Comparison of ENCODE assay signal across 9 cellular contexts in genomic region chr4:126071346-126072333, GRCh38.
DNase-seq lines count a peak whose midpoint lies in the region; ATAC-seq, FAIRE-seq and TF ChIP-seq lines count a peak whose summit lies in the region.
"Had no signal": no experiment of that assay in that cellular context is flagged by ENCODE, and none has a peak within 500 bp of the region (broad histone marks: within the 10 kb centered on the region; RNA-seq: fewer than 3 reads in every experiment).

No MANE protein-coding gene starts in this region.

- H3K27me3 ChIP-seq in RWPE2 (ENCODE audit: insufficient read depth, poor library complexity, severe bottlenecking) = no peaks in the 10 kb centered on the region

- H3K4me3 ChIP-seq in HFF-Myc (replicated peaks; ENCODE audit: low read depth, low read length) (no peak overlapping the region), RWPE2 (ENCODE audit: severe bottlenecking) (no peak overlapping the region)

- no peaks in the 10 kb centered on the region for H3K9me3 ChIP-seq in RWPE2 (ENCODE audit: severe bottlenecking)

- H3K36me3 ChIP-seq in RWPE2 (ENCODE audit: low read depth) = no peaks in the 10 kb centered on the region

- DNase-seq in HFF-Myc (ENCODE audit: extremely low read depth, low read depth) (peak; percentile 71), RWPE2 (ENCODE audit: low spot score) (no peak), foreskin melanocyte (peak; percentile 25), smooth muscle cell of the brain vasculature (ENCODE audit: low read depth, low spot score) (peak; percentile 70), GM19238 (ENCODE audit: insufficient read length, low spot score) (no peak), RCC 7860 (ENCODE audit: low spot score) (no peak)
- DNase-seq in activated CD4-positive, alpha-beta T cell treated with anti-CD3 and anti-CD28 coated beads, Interleukin-2, amount 50 U/mL, for 4 hours = no peak
- no peak for DNase-seq in stimulated activated CD4-positive, alpha-beta T cell treated with anti-CD3 and anti-CD28 coated beads, Interleukin-1b, Interleukin-23, amount 100 ng/mL, for 48 hours
- DNase-seq: stimulated activated CD4-positive, alpha-beta T cell treated with anti-CD3 and anti-CD28 coated beads, Interleukin-4, amount 100 ng/mL, for 4 hours had no signal

- H3K4me1 ChIP-seq in RWPE2 (ENCODE audit: insufficient read depth, poor library complexity, severe bottlenecking) = no peaks in the 10 kb centered on the region

- no peak for FAIRE-seq in RCC 7860 (lab: Jason Lieb, UNC)

- H3K27ac ChIP-seq in RWPE2 (ENCODE audit: poor library complexity, severe bottlenecking) = no peak overlapping the region

- ATAC-seq in RWPE2 (ENCODE audit: low read depth) = peak; percentile 33; the same call in 1 of the 3 replicates

- no peak for TF ChIP-seq CTCF in HFF-Myc (IDR thresholded peaks at IDR 0.05; ENCODE audit: low read depth, low read length, missing control alignments)
- TF ChIP-seq CTCF in RWPE2 (IDR thresholded peaks at IDR 0.05; ENCODE audit: poor library complexity, severe bottlenecking) = no peak

Comparison
In these comparisons a context has a peak if more than half of its experiments do, and no peak if none do; other contexts are left out.
1. DNase-seq: peak in HFF-Myc (single experiment), foreskin melanocyte (single experiment) and smooth muscle cell of the brain vasculature (single experiment); none in RWPE2 (single experiment), GM19238 (single experiment), activated CD4-positive, alpha-beta T cell treated with anti-CD3 and anti-CD28 coated beads, Interleukin-2, amount 50 U/mL, for 4 hours (0 of 2), RCC 7860 (single experiment) and stimulated activated CD4-positive, alpha-beta T cell treated with anti-CD3 and anti-CD28 coated beads, Interleukin-1b, Interleukin-23, amount 100 ng/mL, for 48 hours (single experiment).